ENCODE assay signal across 15 cellular contexts in the genomic region with DNA sequence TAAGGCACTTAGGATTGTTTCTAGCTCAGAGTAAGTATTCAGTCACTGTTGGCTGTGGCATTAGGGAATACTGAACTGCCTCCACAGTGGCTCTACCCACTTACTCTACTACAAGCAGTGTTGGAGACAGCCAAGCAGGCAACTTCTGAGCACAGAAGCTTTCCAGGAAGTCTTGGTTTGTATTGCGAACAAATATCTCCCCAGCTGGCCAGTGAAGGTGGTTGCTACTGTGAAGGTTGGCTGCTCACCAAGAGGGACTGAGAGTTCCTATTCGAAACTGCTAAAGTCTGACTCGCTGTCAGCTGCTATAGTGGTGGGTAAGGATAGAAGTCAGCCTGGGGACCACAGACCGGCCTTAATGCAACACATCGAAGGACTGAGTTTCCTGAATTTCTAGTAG.
A peak's percentile ranks its signal among the peaks of the same experiment; 100 is the strongest.
DNase-seq lines count a peak whose midpoint lies in the region; ATAC-seq and TF ChIP-seq lines count a peak whose summit lies in the region.
"Had no signal": no experiment of that assay in that cellular context is flagged by ENCODE, and none has a peak within 500 bp of the region (broad histone marks: within the 10 kb centered on the region; RNA-seq: fewer than 3 reads in every experiment).

No MANE protein-coding gene starts in this region.

- peak; percentile 8 for DNase-seq in middle frontal gyrus (ENCODE audit: extremely low spot score, low spot score)
- DNase-seq in activated T-cell treated with anti-CD3 and anti-CD28 coated beads, Interleukin-2, amount 50 U/mL, for 48 hours = no peak
- no peak for DNase-seq in BE2C
- no peak for DNase-seq in activated CD4-positive, alpha-beta T cell treated with anti-CD3 and anti-CD28 coated beads for 1 hour
- DNase-seq: activated gamma-delta T cell; CD4-positive, CD25-positive, alpha-beta regulatory T cell; dermis blood vessel endothelial cell; NCI-H1436 treated with DMSO at 0.1 percent for 48 hours; NCI-H526; right lobe of liver; stimulated activated naive CD4-positive, alpha-beta T cell treated with Interleukin-2 at 50 U/mL for 16 hours had no signal

- ATAC-seq in GM18870 (IDR thresholded peaks at IDR 0.05; ENCODE audit: unreplicated experiment) (peak; percentile 57), GM21717 (IDR thresholded peaks at IDR 0.05; ENCODE audit: unreplicated experiment) (peak; percentile 94), HG03378 (IDR thresholded peaks at IDR 0.05; ENCODE audit: unreplicated experiment) (peak; percentile 49)
- ATAC-seq: GM23338 had no signal

- no peaks in the 10 kb centered on the region for H3K36me3 ChIP-seq in BE2C
- H3K36me3 ChIP-seq: right lobe of liver had no signal

- H3K27me3 ChIP-seq in BE2C = no peaks in the 10 kb centered on the region
- H3K27me3 ChIP-seq: right lobe of liver had no signal

- no peak for TF ChIP-seq CTCF in BE2C (IDR thresholded peaks at IDR 0.05; ENCODE audit: low read depth, low read length)

- H3K9me3 ChIP-seq in BE2C = no peaks in the 10 kb centered on the region; the same call in 1 of the 2 replicates
- H3K9me3 ChIP-seq: right lobe of liver had no signal

- no peaks in the 10 kb centered on the region for H3K4me1 ChIP-seq in BE2C
- H3K4me1 ChIP-seq: right lobe of liver had no signal

- H3K4me3 ChIP-seq in BE2C (ENCODE audit: low read depth, low read length) = no peak overlapping the region
- H3K4me3 ChIP-seq: GM23338, right lobe of liver had no signal
